In genomic region chr7:25125137-25125946, GRCh38 we compare ENCODE assay signal across 8 cellular contexts. TPM values are rescaled to one million over a fixed set of nuclear protein-coding genes. Genes with fewer than 3 reads are reported as not detected.
DNase-seq lines count a peak whose midpoint lies in the region; ATAC-seq, FAIRE-seq and TF ChIP-seq lines count a peak whose summit lies in the region.

Gene CYCS (minus strand): TSS chr7:25125260. CDS start chr7:25124119, 1,141 bp downstream.

- FAIRE-seq in colon (lab: Jason Lieb, UNC) = peak; percentile 71

- H3K4me1 ChIP-seq in BE2C = no peaks in the 10 kb centered on the region; the same call in 1 of the 2 replicates

- H3K36me3 ChIP-seq in BE2C = peaks cover 42% of the 10 kb centered on the region

- peak; percentile 99 for DNase-seq in BE2C
- peak; percentile 66 for DNase-seq in GM19240 (ENCODE audit: insufficient read length, low spot score)
- DNase-seq in NCI-H526 (lab: John Stamatoyannopoulos, UW) = peak; percentile 99 to 100
- peak; percentile 100 for DNase-seq in activated CD4-positive, alpha-beta T cell treated with anti-CD3 and anti-CD28 coated beads for 48 hours
- peak; percentile 99 for DNase-seq in kidney glomerular epithelial cell (lab: John Stamatoyannopoulos, UW)
- DNase-seq in stimulated activated CD4-positive, alpha-beta T cell treated with anti-CD3 and anti-CD28 coated beads, Interleukin-1b, Interleukin-23, amount 100 ng/mL, for 1 hour (ENCODE audit: low read depth in 2 of 2) = peak; percentile 95 to 99

- H3K9me3 ChIP-seq in BE2C = no peaks in the 10 kb centered on the region

- TF ChIP-seq CTCF in BE2C (IDR thresholded peaks at IDR 0.05; ENCODE audit: low read depth, low read length) = no peak

- peaks cover 14% of the 10 kb centered on the region for H3K27me3 ChIP-seq in BE2C

- peak within 1 kb of the TSS; percentile 82 for H3K4me3 ChIP-seq in BE2C (ENCODE audit: low read depth, low read length)

- peak; percentile 94 for ATAC-seq in HG03460 (IDR thresholded peaks at IDR 0.05; ENCODE audit: unreplicated experiment)

RNA-seq across cellular contexts. Expression of gene CYCS, which starts in this region (rescaled TPM):
- polyA plus RNA-seq in BE2C (2012; ENCODE audit: insufficient read depth, insufficient read length, low read depth) = 503 TPM

Comparison
In these comparisons a context has a peak if more than half of its experiments do, and no peak if none do; other contexts are left out.
1. Peak in every context shown above with its lines: DNase-seq, ATAC-seq and H3K4me3 ChIP-seq.